In genomic region chrX:39956803-39957394, GRCh38 we compare ENCODE assay signal across 19 cellular contexts.
DNase-seq lines count a peak whose midpoint lies in the region; ATAC-seq and TF ChIP-seq lines count a peak whose summit lies in the region.
"Had no signal": no experiment of that assay in that cellular context is flagged by ENCODE, and none has a peak within 500 bp of the region (broad histone marks: within the 10 kb centered on the region; RNA-seq: fewer than 3 reads in every experiment).

No MANE protein-coding gene starts in this region.

- no peaks in the 10 kb centered on the region for H4K20me1 ChIP-seq in hepatocyte (ENCODE audit: insufficient read depth, poor library complexity, severe bottlenecking)

- no peak overlapping the region for H3K4me2 ChIP-seq in hepatocyte
- H3K4me2 ChIP-seq: A549, GM23338 had no signal

- ATAC-seq in GM19463 (IDR thresholded peaks at IDR 0.05; ENCODE audit: unreplicated experiment) (no peak), left lung (no peak)
- ATAC-seq: A549, GM23338, HCT116 had no signal

- H3K4me3 ChIP-seq in WERI-Rb-1 (ENCODE audit: low read depth, low read length) (no peak overlapping the region), hepatocyte (no peak overlapping the region), left lung (no peak overlapping the region)
- H3K4me3 ChIP-seq: A549, GM23338 had no signal

- H2AFZ ChIP-seq in hepatocyte = no peak overlapping the region
- H2AFZ ChIP-seq: GM23338 had no signal

- no peaks in the 10 kb centered on the region for H3K9me2 ChIP-seq in hepatocyte (replicated peaks; ENCODE audit: insufficient read depth)

- H3K36me3 ChIP-seq in WERI-Rb-1 (no peaks in the 10 kb centered on the region), hepatocyte (replicated peaks; ENCODE audit: insufficient read depth, low read depth) (no peaks in the 10 kb centered on the region), left lung (no peaks in the 10 kb centered on the region)

- TF ChIP-seq CTCF in WERI-Rb-1 (IDR thresholded peaks at IDR 0.05; ENCODE audit: low read depth, low read length) (0 out of 2 replicates have a peak, but pooled peaks have one; percentile 32), hepatocyte (IDR thresholded peaks at IDR 0.05; ENCODE audit: poor library complexity) (peak; percentile 8), left lung (IDR thresholded peaks at IDR 0.05) (no peak)

- DNase-seq in NCI-H82 (lab: John Stamatoyannopoulos, UW) (peak; percentile 15), NCI-H82 treated with DMSO at 0.1 percent for 48 hours (lab: John Stamatoyannopoulos, UW; ENCODE audit: unreplicated experiment) (no peak), HuH-7 (ENCODE audit: low spot score) (peak; percentile 18), WERI-Rb-1 (no peak), hepatocyte (ENCODE audit: low spot score) (no peak), left lung (no peak)
- no peak for DNase-seq in central memory CD4-positive, alpha-beta T cell
- DNase-seq: AML-193; Caco-2; CD4-positive, alpha-beta T cell; H7; HFFc6 had no signal

- no peaks in the 10 kb centered on the region for H3K79me2 ChIP-seq in hepatocyte

- intact Hi-C loops in left lung (cut with DNase I) = no loop called here

- H3K4me1 ChIP-seq in hepatocyte (ENCODE audit: insufficient read depth) (peaks cover 29% of the 10 kb centered on the region), left lung (no peaks in the 10 kb centered on the region)

- no peak overlapping the region for H3K27ac ChIP-seq in WERI-Rb-1
- no peak overlapping the region for H3K27ac ChIP-seq in hepatocyte
- no peak overlapping the region for H3K27ac ChIP-seq in left lung
- H3K27ac ChIP-seq: 22Rv1, A549, C4-2B, HL-60 had no signal

- H3K27me3 ChIP-seq in WERI-Rb-1 (ENCODE audit: insufficient read depth, low read depth, severe bottlenecking) (no peaks in the 10 kb centered on the region), hepatocyte (no peaks in the 10 kb centered on the region), left lung (no peaks in the 10 kb centered on the region)

- H3K9me3 ChIP-seq in WERI-Rb-1 (ENCODE audit: severe bottlenecking) (no peaks in the 10 kb centered on the region), hepatocyte (ENCODE audit: low read depth) (no peaks in the 10 kb centered on the region), left lung (no peaks in the 10 kb centered on the region)
- H3K9me3 ChIP-seq: A549, Caco-2 had no signal

- 77% methylated on average over 7 of the region's 7 CpGs for WGBS in hepatocyte (ENCODE audit: low lambda C conversion rate, missing lambda C conversion rate)

Comparison
In these comparisons a context has a peak if more than half of its experiments do, and no peak if none do; other contexts are left out.
1. DNase-seq: peak in NCI-H82 (single experiment) and HuH-7 (single experiment); none in NCI-H82 treated with DMSO at 0.1 percent for 48 hours (single experiment), WERI-Rb-1 (single experiment), hepatocyte (single experiment), left lung (0 of 2) and central memory CD4-positive, alpha-beta T cell (single experiment).
2. CTCF ChIP-seq: peak in WERI-Rb-1 (single experiment) and hepatocyte (single experiment); none in left lung (0 of 2).